Comparison of ENCODE assay signal across 2 cellular contexts in genomic region chr12:7205091-7205490, GRCh38.
TF ChIP-seq lines count a peak whose summit lies in the region.

No MANE protein-coding gene starts in this region.

TF ChIP-seq in HepG2, 621 proteins besides CTCF, POLR2A, EP300 and RAD21:
- TF ChIP-seq MYC (CRISPR knock-in tag; IDR thresholded peaks at IDR 0.05; ENCODE audit: borderline replicate concordance): no peak
- TF ChIP-seq MAFK (conservative IDR thresholded peaks at IDR 0.05 in 1 of 2, IDR thresholded peaks at IDR 0.05 in 1 of 2; ENCODE audit: low read length in 2 of 2): peak; percentile 4 to 63; a peak in 2 of 4 replicates

TF ChIP-seq in IMR-90, 13 proteins besides CTCF, POLR2A, EP300 and RAD21:
- no peak for TF ChIP-seq USF2 (IDR thresholded peaks at IDR 0.05; ENCODE audit: low read depth, low read length)
- TF ChIP-seq MAFK (IDR thresholded peaks at IDR 0.05; ENCODE audit: low read depth, low read length): 0 out of 2 replicates have a peak, but pooled peaks have one; percentile 3
TF ChIP-seq in IMR-90: peak in this region for 1.
